Comparison of ENCODE assay signal across 13 cellular contexts in genomic region chr10:76352300-76352699, GRCh38.
A peak's percentile ranks its signal among the peaks of the same experiment; 100 is the strongest.
DNase-seq lines count a peak whose midpoint lies in the region; ATAC-seq and TF ChIP-seq lines count a peak whose summit lies in the region.
"Had no signal": no experiment of that assay in that cellular context is flagged by ENCODE, and none has a peak within 500 bp of the region (broad histone marks: within the 10 kb centered on the region; RNA-seq: fewer than 3 reads in every experiment).

No MANE protein-coding gene starts in this region.

- no peak overlapping the region for H3K27ac ChIP-seq in Panc1 (ENCODE audit: low read length)
- H3K27ac ChIP-seq: gastroesophageal sphincter, lower lobe of right lung, prostate gland, thoracic aorta had no signal

- H3K9me3 ChIP-seq in Panc1 (ENCODE audit: control insufficient read depth, insufficient read depth, low read depth, low read length), result no peaks in the 10 kb centered on the region
- H3K9me3 ChIP-seq: gastroesophageal sphincter, lower lobe of right lung, prostate gland, thoracic aorta had no signal

- H3K27me3 ChIP-seq in Panc1 (ENCODE audit: control insufficient read depth, insufficient read depth, low read length), result no peaks in the 10 kb centered on the region
- H3K27me3 ChIP-seq: gastroesophageal sphincter had no signal

- in situ Hi-C loops in Panc1 (cut with HindIII; ENCODE audit: low pct_unique_long_range_greater_than_20kb, low sequenced_read_pairs), result no loop called here

- H3K4me1 Mint-ChIP-seq in activated CD8-positive, alpha-beta memory T cell treated with anti-CD3 and anti-CD28 coated beads, Interleukin-2, amount 10 ng/mL, durations not matched to agents 7 days and 5 days, result no peaks in the 10 kb centered on the region

- H3K4me3 ChIP-seq in Panc1 (ENCODE audit: low read depth in 2 of 2, low read length in 2 of 2), result no peak overlapping the region
- H3K4me3 ChIP-seq: gastroesophageal sphincter, lower lobe of right lung, prostate gland, thoracic aorta had no signal

- no peaks in the 10 kb centered on the region for H3K36me3 Mint-ChIP-seq in activated CD8-positive, alpha-beta memory T cell treated with anti-CD3 and anti-CD28 coated beads, Interleukin-2, amount 10 ng/mL, durations not matched to agents 7 days and 5 days

- H3K9me3 Mint-ChIP-seq in activated CD8-positive, alpha-beta memory T cell treated with anti-CD3 and anti-CD28 coated beads, Interleukin-2, amount 10 ng/mL, durations not matched to agents 7 days and 5 days (ENCODE audit: low read depth), result peaks cover 3% of the 10 kb centered on the region

- intact Hi-C loops in Panc1 (cut with micrococcal nuclease; ENCODE audit: unreplicated experiment), result no loop called here

- ATAC-seq in Panc1, result peak; percentile 60; the same call in 1 of the 2 replicates
- no peak for ATAC-seq in activated CD8-positive, alpha-beta memory T cell treated with anti-CD3 and anti-CD28 coated beads, Interleukin-2, amount 10 ng/mL, durations not matched to agents 7 days and 5 days
- ATAC-seq in GM18868 (IDR thresholded peaks at IDR 0.05; ENCODE audit: unreplicated experiment), result no peak
- ATAC-seq: gastroesophageal sphincter, lower lobe of right lung had no signal

- H3K27ac Mint-ChIP-seq in activated CD8-positive, alpha-beta memory T cell treated with anti-CD3 and anti-CD28 coated beads, Interleukin-2, amount 10 ng/mL, durations not matched to agents 7 days and 5 days, result no peak overlapping the region

- no peaks in the 10 kb centered on the region for H3K27me3 Mint-ChIP-seq in activated CD8-positive, alpha-beta memory T cell treated with anti-CD3 and anti-CD28 coated beads, Interleukin-2, amount 10 ng/mL, durations not matched to agents 7 days and 5 days

- CTCF ChIA-PET in Panc1 (lab: Charles Lee), result no interaction called here
- CTCF ChIA-PET in activated CD8-positive, alpha-beta memory T cell treated with anti-CD3 and anti-CD28 coated beads, Interleukin-2, amount 10 ng/mL, durations not matched to agents 7 days and 5 days (lab: Charles Lee), result no interaction called here

- no TSS peak for BruUV-seq in Panc1 (replicated peaks; lab: Mats Ljungman, UMichigan)

- POLR2A ChIA-PET in Panc1 (lab: Charles Lee), result no interaction called here

- peak; percentile 78 for DNase-seq in Daoy (ENCODE audit: low read depth)
- no peak for DNase-seq in Panc1 (ENCODE audit: low read depth, low spot score)
- peak; percentile 75 to 95 for DNase-seq in dermis microvascular lymphatic vessel endothelial cell (ENCODE audit: low read depth in 2 of 2)
- DNase-seq in non-pigmented ciliary epithelial cell (ENCODE audit: low read depth), result peak; percentile 88
- DNase-seq in activated CD8-positive, alpha-beta memory T cell treated with anti-CD3 and anti-CD28 coated beads, Interleukin-2, amount 50 U/mL, for 48 hours, result no peak
- no peak for DNase-seq in activated CD8-positive, alpha-beta memory T cell treated with anti-CD3 and anti-CD28 coated beads, Interleukin-2, amount 10 ng/mL, durations not matched to agents 7 days and 5 days
- DNase-seq in CD1c-positive myeloid dendritic cell (ENCODE audit: extremely low spot score), result no peak
- DNase-seq: lower lobe of right lung, NCI-H1694 had no signal

- H3K36me3 ChIP-seq in Panc1 (ENCODE audit: control insufficient read depth, insufficient read depth, low read length), result no peaks in the 10 kb centered on the region
- H3K36me3 ChIP-seq: gastroesophageal sphincter, lower lobe of right lung, prostate gland, thoracic aorta had no signal

- H3K4me3 Mint-ChIP-seq in activated CD8-positive, alpha-beta memory T cell treated with anti-CD3 and anti-CD28 coated beads, Interleukin-2, amount 10 ng/mL, durations not matched to agents 7 days and 5 days, result no peak overlapping the region

- H3K4me1 ChIP-seq in Panc1 (ENCODE audit: control insufficient read depth, insufficient read depth, low read length), result no peaks in the 10 kb centered on the region
- H3K4me1 ChIP-seq: gastroesophageal sphincter, lower lobe of right lung, prostate gland had no signal

- TF ChIP-seq CTCF in Panc1 (IDR thresholded peaks at IDR 0.05), result no peak

Comparison
In these comparisons a context has a peak if more than half of its experiments do, and no peak if none do; other contexts are left out.
1. DNase-seq: peak in Daoy (single experiment), dermis microvascular lymphatic vessel endothelial cell (2 of 2) and non-pigmented ciliary epithelial cell (single experiment); none in Panc1 (single experiment), activated CD8-positive, alpha-beta memory T cell treated with anti-CD3 and anti-CD28 coated beads, Interleukin-2, amount 50 U/mL, for 48 hours (single experiment), activated CD8-positive, alpha-beta memory T cell treated with anti-CD3 and anti-CD28 coated beads, Interleukin-2, amount 10 ng/mL, durations not matched to agents 7 days and 5 days (single experiment) and CD1c-positive myeloid dendritic cell (single experiment).